In the genomic region with DNA sequence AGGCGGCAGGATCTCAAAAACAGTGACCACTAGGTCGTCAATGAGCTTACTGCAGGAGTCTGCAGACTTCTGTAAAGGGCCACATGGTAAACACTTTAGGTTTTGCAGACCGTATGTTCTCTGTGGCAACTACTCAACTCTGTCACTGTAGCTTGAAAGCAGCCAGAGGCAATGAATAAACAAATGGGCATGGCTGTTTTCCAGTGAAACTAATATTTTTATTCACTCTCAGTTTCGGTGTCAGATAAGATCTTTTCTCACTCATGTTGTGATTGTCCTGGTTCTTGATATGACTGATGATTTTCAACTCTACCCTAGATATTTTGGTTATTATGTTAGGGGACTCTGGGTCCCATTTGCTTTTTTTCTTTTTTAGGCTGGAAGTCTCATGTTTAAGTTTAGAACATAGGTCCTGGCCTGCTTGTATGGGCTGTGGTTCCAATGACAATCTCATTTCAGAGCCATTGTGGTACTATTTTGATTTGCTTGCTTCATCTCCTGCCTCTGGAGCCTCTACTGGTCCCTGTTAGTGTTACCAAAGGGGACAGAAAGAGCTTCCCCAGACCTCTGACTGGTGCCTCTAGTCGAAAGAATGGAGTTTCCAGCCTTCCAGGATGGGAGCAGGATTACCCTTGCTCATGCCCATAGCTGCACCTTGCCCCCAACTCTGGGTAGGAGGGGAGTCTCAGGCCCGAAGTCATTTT, we compare ENCODE assay signal across 11 cellular contexts.
DNase-seq lines count a peak whose midpoint lies in the region; ATAC-seq, FAIRE-seq and TF ChIP-seq lines count a peak whose summit lies in the region.
"Had no signal": no experiment of that assay in that cellular context is flagged by ENCODE, and none has a peak within 500 bp of the region (broad histone marks: within the 10 kb centered on the region; RNA-seq: fewer than 3 reads in every experiment).

No MANE protein-coding gene starts in this region.

- peak; percentile 88 for ATAC-seq in HG02852 (IDR thresholded peaks at IDR 0.05; ENCODE audit: unreplicated experiment)
- no peak for ATAC-seq in WTC11
- ATAC-seq: mucosa of descending colon had no signal

- no peaks in the 10 kb centered on the region for H3K9me3 ChIP-seq in right atrium auricular region
- H3K9me3 ChIP-seq: BLaER1, mucosa of descending colon had no signal

- peaks cover 28% of the 10 kb centered on the region for H3K4me1 Mint-ChIP-seq in WTC11

- peaks cover 22% of the 10 kb centered on the region for H3K36me3 Mint-ChIP-seq in WTC11

- H3K27me3 ChIP-seq in KMS-11 (ENCODE audit: insufficient read depth, low read depth) (no peaks in the 10 kb centered on the region), right atrium auricular region (no peaks in the 10 kb centered on the region)
- H3K27me3 ChIP-seq: BLaER1 had no signal

- CTCF ChIA-PET in WTC11 (lab: Charles Lee), result interaction anchor here (1.1 kb wide), 1 partner anchor 31 kb away, joined by 3 read pairs; no protein-coding TSS in a partner anchor

- FAIRE-seq in GM19239 (lab: Jason Lieb, UNC), result peak; percentile 88

- DNase-seq in GM12864 (ENCODE audit: low read depth) (peak; percentile 49), GM19239 (ENCODE audit: insufficient read length, low spot score) (no peak), right atrium auricular region (ENCODE audit: low spot score) (no peak), WTC11 (ENCODE audit: low spot score) (no peak), nucleus accumbens (lab: John Stamatoyannopoulos, UW) (no peak)
- DNase-seq in stimulated activated CD4-positive, alpha-beta T cell treated with anti-CD3 and anti-CD28 coated beads, Interleukin-4, amount 100 ng/mL, for 24 hours, result no peak
- DNase-seq: mucosa of descending colon, NCI-H1436 had no signal

- no peaks in the 10 kb centered on the region for H3K36me3 ChIP-seq in KMS-11 (ENCODE audit: insufficient read depth)
- H3K36me3 ChIP-seq in right atrium auricular region, result no peaks in the 10 kb centered on the region
- H3K36me3 ChIP-seq: BLaER1 had no signal

- peak overlapping the region; percentile 18; the same call in 1 of the 2 replicates for H3K27ac ChIP-seq in KMS-11
- H3K27ac ChIP-seq in right atrium auricular region, result no peak overlapping the region
- H3K27ac ChIP-seq: BLaER1 had no signal

- H4K20me1 ChIP-seq in KMS-11 (ENCODE audit: insufficient read depth), result no peaks in the 10 kb centered on the region
- H4K20me1 ChIP-seq: BLaER1 had no signal

- no peak overlapping the region for H2AFZ ChIP-seq in KMS-11 (ENCODE audit: low read depth)

- H3K4me3 ChIP-seq in GM12864 (ENCODE audit: low read depth, low read length), result no peak overlapping the region
- no peak overlapping the region for H3K4me3 ChIP-seq in KMS-11 (IDR thresholded peaks at IDR 0.05; ENCODE audit: insufficient read depth, low read depth, low read length)
- no peak overlapping the region for H3K4me3 ChIP-seq in right atrium auricular region
- H3K4me3 ChIP-seq: BLaER1, mucosa of descending colon had no signal

- no peak overlapping the region for H3K4me3 Mint-ChIP-seq in WTC11

- H3K9ac ChIP-seq in KMS-11, result no peak overlapping the region
- H3K9ac ChIP-seq: BLaER1 had no signal

- peaks cover 31% of the 10 kb centered on the region for H3K4me1 ChIP-seq in KMS-11 (ENCODE audit: low read depth, poor library complexity, severe bottlenecking)
- no peaks in the 10 kb centered on the region for H3K4me1 ChIP-seq in right atrium auricular region
- H3K4me1 ChIP-seq: BLaER1 had no signal

- H3K79me2 ChIP-seq in KMS-11 (ENCODE audit: insufficient read depth, low read depth), result no peaks in the 10 kb centered on the region

- TF ChIP-seq CTCF in GM12864 (IDR thresholded peaks at IDR 0.05; ENCODE audit: low read depth, low read length, missing control alignments) (no peak), KMS-11 (conservative IDR thresholded peaks at IDR 0.05; ENCODE audit: low read depth, low read length) (no peak), right atrium auricular region (IDR thresholded peaks at IDR 0.05) (no peak), WTC11 (IDR thresholded peaks at IDR 0.05) (no peak)

- H3K9me3 Mint-ChIP-seq in WTC11, result peaks cover 18% of the 10 kb centered on the region

- H3K4me2 ChIP-seq in KMS-11, result peak overlapping the region; percentile 44
- H3K4me2 ChIP-seq: BLaER1 had no signal

- no peaks in the 10 kb centered on the region for H3K27me3 Mint-ChIP-seq in WTC11 (ENCODE audit: low read depth)

- POLR2A ChIA-PET in WTC11 (lab: Charles Lee), result no interaction called here

- H3K27ac Mint-ChIP-seq in WTC11, result no peak overlapping the region

TF ChIP-seq in WTC11, 78 proteins besides CTCF, POLR2A, EP300 and RAD21 (continues in another document):
- TF ChIP-seq, protein P1, sequence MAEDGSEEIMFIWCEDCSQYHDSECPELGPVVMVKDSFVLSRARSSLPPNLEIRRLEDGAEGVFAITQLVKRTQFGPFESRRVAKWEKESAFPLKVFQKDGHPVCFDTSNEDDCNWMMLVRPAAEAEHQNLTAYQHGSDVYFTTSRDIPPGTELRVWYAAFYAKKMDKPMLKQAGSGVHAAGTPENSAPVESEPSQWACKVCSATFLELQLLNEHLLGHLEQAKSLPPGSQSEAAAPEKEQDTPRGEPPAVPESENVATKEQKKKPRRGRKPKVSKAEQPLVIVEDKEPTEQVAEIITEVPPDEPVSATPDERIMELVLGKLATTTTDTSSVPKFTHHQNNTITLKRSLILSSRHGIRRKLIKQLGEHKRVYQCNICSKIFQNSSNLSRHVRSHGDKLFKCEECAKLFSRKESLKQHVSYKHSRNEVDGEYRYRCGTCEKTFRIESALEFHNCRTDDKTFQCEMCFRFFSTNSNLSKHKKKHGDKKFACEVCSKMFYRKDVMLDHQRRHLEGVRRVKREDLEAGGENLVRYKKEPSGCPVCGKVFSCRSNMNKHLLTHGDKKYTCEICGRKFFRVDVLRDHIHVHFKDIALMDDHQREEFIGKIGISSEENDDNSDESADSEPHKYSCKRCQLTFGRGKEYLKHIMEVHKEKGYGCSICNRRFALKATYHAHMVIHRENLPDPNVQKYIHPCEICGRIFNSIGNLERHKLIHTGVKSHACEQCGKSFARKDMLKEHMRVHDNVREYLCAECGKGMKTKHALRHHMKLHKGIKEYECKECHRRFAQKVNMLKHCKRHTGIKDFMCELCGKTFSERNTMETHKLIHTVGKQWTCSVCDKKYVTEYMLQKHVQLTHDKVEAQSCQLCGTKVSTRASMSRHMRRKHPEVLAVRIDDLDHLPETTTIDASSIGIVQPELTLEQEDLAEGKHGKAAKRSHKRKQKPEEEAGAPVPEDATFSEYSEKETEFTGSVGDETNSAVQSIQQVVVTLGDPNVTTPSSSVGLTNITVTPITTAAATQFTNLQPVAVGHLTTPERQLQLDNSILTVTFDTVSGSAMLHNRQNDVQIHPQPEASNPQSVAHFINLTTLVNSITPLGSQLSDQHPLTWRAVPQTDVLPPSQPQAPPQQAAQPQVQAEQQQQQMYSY (CRISPR knock-in tag; IDR thresholded peaks at IDR 0.05), result no peak
- TF ChIP-seq JUN (CRISPR knock-in tag; IDR thresholded peaks at IDR 0.05), result no peak
- no peak for TF ChIP-seq MLX (CRISPR knock-in tag; IDR thresholded peaks at IDR 0.05)
- TF ChIP-seq NFE2L1 (CRISPR knock-in tag; IDR thresholded peaks at IDR 0.05), result no peak
- TF ChIP-seq, protein P2, sequence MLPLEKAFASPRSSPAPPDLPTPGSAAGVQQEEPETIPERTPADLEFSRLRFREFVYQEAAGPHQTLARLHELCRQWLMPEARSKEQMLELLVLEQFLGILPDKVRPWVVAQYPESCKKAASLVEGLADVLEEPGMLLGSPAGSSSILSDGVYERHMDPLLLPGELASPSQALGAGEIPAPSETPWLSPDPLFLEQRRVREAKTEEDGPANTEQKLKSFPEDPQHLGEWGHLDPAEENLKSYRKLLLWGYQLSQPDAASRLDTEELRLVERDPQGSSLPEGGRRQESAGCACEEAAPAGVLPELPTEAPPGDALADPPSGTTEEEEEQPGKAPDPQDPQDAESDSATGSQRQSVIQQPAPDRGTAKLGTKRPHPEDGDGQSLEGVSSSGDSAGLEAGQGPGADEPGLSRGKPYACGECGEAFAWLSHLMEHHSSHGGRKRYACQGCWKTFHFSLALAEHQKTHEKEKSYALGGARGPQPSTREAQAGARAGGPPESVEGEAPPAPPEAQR (CRISPR knock-in tag; IDR thresholded peaks at IDR 0.05), result no peak
- TF ChIP-seq, protein P3, sequence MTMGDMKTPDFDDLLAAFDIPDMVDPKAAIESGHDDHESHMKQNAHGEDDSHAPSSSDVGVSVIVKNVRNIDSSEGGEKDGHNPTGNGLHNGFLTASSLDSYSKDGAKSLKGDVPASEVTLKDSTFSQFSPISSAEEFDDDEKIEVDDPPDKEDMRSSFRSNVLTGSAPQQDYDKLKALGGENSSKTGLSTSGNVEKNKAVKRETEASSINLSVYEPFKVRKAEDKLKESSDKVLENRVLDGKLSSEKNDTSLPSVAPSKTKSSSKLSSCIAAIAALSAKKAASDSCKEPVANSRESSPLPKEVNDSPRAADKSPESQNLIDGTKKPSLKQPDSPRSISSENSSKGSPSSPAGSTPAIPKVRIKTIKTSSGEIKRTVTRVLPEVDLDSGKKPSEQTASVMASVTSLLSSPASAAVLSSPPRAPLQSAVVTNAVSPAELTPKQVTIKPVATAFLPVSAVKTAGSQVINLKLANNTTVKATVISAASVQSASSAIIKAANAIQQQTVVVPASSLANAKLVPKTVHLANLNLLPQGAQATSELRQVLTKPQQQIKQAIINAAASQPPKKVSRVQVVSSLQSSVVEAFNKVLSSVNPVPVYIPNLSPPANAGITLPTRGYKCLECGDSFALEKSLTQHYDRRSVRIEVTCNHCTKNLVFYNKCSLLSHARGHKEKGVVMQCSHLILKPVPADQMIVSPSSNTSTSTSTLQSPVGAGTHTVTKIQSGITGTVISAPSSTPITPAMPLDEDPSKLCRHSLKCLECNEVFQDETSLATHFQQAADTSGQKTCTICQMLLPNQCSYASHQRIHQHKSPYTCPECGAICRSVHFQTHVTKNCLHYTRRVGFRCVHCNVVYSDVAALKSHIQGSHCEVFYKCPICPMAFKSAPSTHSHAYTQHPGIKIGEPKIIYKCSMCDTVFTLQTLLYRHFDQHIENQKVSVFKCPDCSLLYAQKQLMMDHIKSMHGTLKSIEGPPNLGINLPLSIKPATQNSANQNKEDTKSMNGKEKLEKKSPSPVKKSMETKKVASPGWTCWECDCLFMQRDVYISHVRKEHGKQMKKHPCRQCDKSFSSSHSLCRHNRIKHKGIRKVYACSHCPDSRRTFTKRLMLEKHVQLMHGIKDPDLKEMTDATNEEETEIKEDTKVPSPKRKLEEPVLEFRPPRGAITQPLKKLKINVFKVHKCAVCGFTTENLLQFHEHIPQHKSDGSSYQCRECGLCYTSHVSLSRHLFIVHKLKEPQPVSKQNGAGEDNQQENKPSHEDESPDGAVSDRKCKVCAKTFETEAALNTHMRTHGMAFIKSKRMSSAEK (CRISPR knock-in tag; IDR thresholded peaks at IDR 0.05; ENCODE audit: borderline replicate concordance), result no peak
- no peak for TF ChIP-seq ESRRA (CRISPR knock-in tag; IDR thresholded peaks at IDR 0.05; ENCODE audit: borderline replicate concordance)
